ENCODE assay signal across 1 cellular context in the genomic region with DNA sequence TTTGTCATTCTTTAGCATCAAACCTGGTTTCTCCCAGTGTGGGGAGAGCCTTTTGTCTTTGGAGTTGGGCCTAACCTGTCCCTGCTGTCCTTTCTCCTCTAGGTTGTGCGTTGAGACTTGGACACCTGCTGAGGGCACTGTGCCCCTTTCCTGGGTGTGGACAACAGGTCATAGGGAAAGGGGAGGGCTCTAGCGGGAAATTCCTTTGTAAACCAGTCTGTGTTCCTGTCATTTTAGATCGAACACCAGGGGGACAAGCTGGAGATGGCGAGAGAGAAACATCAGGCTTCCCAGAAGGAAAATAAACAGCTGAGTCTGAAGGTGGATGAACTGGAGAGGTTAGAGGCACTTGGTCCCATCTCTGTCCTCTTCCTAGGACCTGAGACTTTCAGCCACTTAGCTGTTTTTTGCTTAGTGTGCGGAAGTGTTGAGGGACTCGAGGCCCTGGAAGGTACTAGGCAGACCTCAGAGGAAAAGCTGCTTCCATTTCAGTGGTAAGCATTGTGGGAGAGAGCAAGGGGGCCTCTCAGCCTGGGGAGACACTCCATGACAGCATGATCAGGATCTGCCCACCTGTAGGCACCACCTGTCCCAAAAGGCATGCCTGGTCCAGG.
TF ChIP-seq lines count a peak whose summit lies in the region.

No MANE protein-coding gene starts in this region.

TF ChIP-seq in HepG2, 621 proteins besides CTCF, POLR2A, EP300 and RAD21 (continued from another document and continues in another):
- TF ChIP-seq, protein P1, sequence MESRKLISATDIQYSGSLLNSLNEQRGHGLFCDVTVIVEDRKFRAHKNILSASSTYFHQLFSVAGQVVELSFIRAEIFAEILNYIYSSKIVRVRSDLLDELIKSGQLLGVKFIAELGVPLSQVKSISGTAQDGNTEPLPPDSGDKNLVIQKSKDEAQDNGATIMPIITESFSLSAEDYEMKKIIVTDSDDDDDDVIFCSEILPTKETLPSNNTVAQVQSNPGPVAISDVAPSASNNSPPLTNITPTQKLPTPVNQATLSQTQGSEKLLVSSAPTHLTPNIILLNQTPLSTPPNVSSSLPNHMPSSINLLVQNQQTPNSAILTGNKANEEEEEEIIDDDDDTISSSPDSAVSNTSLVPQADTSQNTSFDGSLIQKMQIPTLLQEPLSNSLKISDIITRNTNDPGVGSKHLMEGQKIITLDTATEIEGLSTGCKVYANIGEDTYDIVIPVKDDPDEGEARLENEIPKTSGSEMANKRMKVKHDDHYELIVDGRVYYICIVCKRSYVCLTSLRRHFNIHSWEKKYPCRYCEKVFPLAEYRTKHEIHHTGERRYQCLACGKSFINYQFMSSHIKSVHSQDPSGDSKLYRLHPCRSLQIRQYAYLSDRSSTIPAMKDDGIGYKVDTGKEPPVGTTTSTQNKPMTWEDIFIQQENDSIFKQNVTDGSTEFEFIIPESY (CRISPR knock-in tag; IDR thresholded peaks at IDR 0.05): peak; percentile 96
- TF ChIP-seq DMAP1 (CRISPR knock-in tag; IDR thresholded peaks at IDR 0.05): no peak
- no peak for TF ChIP-seq JUND (CRISPR knock-in tag; IDR thresholded peaks at IDR 0.05)
- TF ChIP-seq, protein P2, sequence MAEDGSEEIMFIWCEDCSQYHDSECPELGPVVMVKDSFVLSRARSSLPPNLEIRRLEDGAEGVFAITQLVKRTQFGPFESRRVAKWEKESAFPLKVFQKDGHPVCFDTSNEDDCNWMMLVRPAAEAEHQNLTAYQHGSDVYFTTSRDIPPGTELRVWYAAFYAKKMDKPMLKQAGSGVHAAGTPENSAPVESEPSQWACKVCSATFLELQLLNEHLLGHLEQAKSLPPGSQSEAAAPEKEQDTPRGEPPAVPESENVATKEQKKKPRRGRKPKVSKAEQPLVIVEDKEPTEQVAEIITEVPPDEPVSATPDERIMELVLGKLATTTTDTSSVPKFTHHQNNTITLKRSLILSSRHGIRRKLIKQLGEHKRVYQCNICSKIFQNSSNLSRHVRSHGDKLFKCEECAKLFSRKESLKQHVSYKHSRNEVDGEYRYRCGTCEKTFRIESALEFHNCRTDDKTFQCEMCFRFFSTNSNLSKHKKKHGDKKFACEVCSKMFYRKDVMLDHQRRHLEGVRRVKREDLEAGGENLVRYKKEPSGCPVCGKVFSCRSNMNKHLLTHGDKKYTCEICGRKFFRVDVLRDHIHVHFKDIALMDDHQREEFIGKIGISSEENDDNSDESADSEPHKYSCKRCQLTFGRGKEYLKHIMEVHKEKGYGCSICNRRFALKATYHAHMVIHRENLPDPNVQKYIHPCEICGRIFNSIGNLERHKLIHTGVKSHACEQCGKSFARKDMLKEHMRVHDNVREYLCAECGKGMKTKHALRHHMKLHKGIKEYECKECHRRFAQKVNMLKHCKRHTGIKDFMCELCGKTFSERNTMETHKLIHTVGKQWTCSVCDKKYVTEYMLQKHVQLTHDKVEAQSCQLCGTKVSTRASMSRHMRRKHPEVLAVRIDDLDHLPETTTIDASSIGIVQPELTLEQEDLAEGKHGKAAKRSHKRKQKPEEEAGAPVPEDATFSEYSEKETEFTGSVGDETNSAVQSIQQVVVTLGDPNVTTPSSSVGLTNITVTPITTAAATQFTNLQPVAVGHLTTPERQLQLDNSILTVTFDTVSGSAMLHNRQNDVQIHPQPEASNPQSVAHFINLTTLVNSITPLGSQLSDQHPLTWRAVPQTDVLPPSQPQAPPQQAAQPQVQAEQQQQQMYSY (CRISPR knock-in tag; IDR thresholded peaks at IDR 0.05): no peak
- TF ChIP-seq, protein P3, sequence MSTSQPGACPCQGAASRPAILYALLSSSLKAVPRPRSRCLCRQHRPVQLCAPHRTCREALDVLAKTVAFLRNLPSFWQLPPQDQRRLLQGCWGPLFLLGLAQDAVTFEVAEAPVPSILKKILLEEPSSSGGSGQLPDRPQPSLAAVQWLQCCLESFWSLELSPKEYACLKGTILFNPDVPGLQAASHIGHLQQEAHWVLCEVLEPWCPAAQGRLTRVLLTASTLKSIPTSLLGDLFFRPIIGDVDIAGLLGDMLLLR (CRISPR knock-in tag; IDR thresholded peaks at IDR 0.05): no peak
- TF ChIP-seq, protein P4, sequence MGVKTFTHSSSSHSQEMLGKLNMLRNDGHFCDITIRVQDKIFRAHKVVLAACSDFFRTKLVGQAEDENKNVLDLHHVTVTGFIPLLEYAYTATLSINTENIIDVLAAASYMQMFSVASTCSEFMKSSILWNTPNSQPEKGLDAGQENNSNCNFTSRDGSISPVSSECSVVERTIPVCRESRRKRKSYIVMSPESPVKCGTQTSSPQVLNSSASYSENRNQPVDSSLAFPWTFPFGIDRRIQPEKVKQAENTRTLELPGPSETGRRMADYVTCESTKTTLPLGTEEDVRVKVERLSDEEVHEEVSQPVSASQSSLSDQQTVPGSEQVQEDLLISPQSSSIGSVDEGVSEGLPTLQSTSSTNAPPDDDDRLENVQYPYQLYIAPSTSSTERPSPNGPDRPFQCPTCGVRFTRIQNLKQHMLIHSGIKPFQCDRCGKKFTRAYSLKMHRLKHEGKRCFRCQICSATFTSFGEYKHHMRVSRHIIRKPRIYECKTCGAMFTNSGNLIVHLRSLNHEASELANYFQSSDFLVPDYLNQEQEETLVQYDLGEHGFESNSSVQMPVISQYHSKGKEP (CRISPR knock-in tag; IDR thresholded peaks at IDR 0.05): no peak
- TF ChIP-seq ZNF251 (CRISPR knock-in tag; IDR thresholded peaks at IDR 0.05): no peak
- TF ChIP-seq CEBPG (CRISPR knock-in tag; IDR thresholded peaks at IDR 0.05): no peak
- TF ChIP-seq, protein P5, sequence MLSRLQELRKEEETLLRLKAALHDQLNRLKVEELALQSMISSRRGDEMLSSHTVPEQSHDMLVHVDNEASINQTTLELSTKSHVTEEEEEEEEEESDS (CRISPR knock-in tag; IDR thresholded peaks at IDR 0.05; ENCODE audit: borderline replicate concordance): no peak
- TF ChIP-seq ZBTB38 (CRISPR knock-in tag; IDR thresholded peaks at IDR 0.05): peak; percentile 37; the same call in 1 of the 2 replicates
- TF ChIP-seq, protein P6, sequence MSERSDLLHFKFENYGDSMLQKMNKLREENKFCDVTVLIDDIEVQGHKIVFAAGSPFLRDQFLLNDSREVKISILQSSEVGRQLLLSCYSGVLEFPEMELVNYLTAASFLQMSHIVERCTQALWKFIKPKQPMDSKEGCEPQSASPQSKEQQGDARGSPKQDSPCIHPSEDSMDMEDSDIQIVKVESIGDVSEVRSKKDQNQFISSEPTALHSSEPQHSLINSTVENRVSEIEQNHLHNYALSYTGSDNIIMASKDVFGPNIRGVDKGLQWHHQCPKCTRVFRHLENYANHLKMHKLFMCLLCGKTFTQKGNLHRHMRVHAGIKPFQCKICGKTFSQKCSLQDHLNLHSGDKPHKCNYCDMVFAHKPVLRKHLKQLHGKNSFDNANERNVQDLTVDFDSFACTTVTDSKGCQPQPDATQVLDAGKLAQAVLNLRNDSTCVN (CRISPR knock-in tag; IDR thresholded peaks at IDR 0.05; ENCODE audit: borderline replicate concordance): no peak
- TF ChIP-seq ZNF292 (CRISPR knock-in tag; IDR thresholded peaks at IDR 0.05; ENCODE audit: borderline replicate concordance, low read depth): no peak
- TF ChIP-seq ZC3H4 (CRISPR knock-in tag; IDR thresholded peaks at IDR 0.05; ENCODE audit: borderline replicate concordance): no peak
- no peak for TF ChIP-seq ZNF543 (CRISPR knock-in tag; IDR thresholded peaks at IDR 0.05)
- TF ChIP-seq NCOA5 (CRISPR knock-in tag; IDR thresholded peaks at IDR 0.05): no peak
- TF ChIP-seq ZNF672 (CRISPR knock-in tag; IDR thresholded peaks at IDR 0.05): no peak
- TF ChIP-seq MED1 (CRISPR knock-in tag; IDR thresholded peaks at IDR 0.05): peak; percentile 13; the same call in 1 of the 2 replicates
- TF ChIP-seq ZMYM4 (CRISPR knock-in tag; IDR thresholded peaks at IDR 0.05): no peak
- no peak for TF ChIP-seq ARID2 (CRISPR knock-in tag; IDR thresholded peaks at IDR 0.05; ENCODE audit: borderline replicate concordance)
- TF ChIP-seq, protein P7, sequence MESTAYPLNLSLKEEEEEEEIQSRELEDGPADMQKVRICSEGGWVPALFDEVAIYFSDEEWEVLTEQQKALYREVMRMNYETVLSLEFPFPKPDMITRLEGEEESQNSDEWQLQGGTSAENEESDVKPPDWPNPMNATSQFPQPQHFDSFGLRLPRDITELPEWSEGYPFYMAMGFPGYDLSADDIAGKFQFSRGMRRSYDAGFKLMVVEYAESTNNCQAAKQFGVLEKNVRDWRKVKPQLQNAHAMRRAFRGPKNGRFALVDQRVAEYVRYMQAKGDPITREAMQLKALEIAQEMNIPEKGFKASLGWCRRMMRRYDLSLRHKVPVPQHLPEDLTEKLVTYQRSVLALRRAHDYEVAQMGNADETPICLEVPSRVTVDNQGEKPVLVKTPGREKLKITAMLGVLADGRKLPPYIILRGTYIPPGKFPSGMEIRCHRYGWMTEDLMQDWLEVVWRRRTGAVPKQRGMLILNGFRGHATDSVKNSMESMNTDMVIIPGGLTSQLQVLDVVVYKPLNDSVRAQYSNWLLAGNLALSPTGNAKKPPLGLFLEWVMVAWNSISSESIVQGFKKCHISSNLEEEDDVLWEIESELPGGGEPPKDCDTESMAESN (CRISPR knock-in tag; conservative IDR thresholded peaks at IDR 0.05): no peak
- TF ChIP-seq, protein P8, sequence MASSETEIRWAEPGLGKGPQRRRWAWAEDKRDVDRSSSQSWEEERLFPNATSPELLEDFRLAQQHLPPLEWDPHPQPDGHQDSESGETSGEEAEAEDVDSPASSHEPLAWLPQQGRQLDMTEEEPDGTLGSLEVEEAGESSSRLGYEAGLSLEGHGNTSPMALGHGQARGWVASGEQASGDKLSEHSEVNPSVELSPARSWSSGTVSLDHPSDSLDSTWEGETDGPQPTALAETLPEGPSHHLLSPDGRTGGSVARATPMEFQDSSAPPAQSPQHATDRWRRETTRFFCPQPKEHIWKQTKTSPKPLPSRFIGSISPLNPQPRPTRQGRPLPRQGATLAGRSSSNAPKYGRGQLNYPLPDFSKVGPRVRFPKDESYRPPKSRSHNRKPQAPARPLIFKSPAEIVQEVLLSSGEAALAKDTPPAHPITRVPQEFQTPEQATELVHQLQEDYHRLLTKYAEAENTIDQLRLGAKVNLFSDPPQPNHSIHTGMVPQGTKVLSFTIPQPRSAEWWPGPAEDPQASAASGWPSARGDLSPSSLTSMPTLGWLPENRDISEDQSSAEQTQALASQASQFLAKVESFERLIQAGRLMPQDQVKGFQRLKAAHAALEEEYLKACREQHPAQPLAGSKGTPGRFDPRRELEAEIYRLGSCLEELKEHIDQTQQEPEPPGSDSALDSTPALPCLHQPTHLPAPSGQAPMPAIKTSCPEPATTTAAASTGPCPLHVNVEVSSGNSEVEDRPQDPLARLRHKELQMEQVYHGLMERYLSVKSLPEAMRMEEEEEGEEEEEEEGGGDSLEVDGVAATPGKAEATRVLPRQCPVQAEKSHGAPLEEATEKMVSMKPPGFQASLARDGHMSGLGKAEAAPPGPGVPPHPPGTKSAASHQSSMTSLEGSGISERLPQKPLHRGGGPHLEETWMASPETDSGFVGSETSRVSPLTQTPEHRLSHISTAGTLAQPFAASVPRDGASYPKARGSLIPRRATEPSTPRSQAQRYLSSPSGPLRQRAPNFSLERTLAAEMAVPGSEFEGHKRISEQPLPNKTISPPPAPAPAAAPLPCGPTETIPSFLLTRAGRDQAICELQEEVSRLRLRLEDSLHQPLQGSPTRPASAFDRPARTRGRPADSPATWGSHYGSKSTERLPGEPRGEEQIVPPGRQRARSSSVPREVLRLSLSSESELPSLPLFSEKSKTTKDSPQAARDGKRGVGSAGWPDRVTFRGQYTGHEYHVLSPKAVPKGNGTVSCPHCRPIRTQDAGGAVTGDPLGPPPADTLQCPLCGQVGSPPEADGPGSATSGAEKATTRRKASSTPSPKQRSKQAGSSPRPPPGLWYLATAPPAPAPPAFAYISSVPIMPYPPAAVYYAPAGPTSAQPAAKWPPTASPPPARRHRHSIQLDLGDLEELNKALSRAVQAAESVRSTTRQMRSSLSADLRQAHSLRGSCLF (CRISPR knock-in tag; IDR thresholded peaks at IDR 0.05; ENCODE audit: borderline replicate concordance): no peak
- 0 out of 2 replicates have a peak, but pooled peaks have one; percentile 25 for TF ChIP-seq ZFX (CRISPR knock-in tag; IDR thresholded peaks at IDR 0.05; ENCODE audit: low read depth)
- no peak for TF ChIP-seq ZNF776 (CRISPR knock-in tag; IDR thresholded peaks at IDR 0.05)
- no peak for TF ChIP-seq SETDB1 (CRISPR knock-in tag; IDR thresholded peaks at IDR 0.05; ENCODE audit: borderline replicate concordance)
- TF ChIP-seq MAFF (IDR thresholded peaks at IDR 0.05; ENCODE audit: low read depth, low read length): peak; percentile 38; the same call in 1 of the 2 replicates
- TF ChIP-seq ZNF850 (CRISPR knock-in tag; conservative IDR thresholded peaks at IDR 0.05): no peak
- TF ChIP-seq SRSF4 (IDR thresholded peaks at IDR 0.05; ENCODE audit: low read depth, low read length, poor library complexity, severe bottlenecking): no peak
- TF ChIP-seq SAP130 (CRISPR knock-in tag; IDR thresholded peaks at IDR 0.05; ENCODE audit: low read depth): peak; percentile 43; the same call in 1 of the 2 replicates
- TF ChIP-seq POLR2AphosphoS2 (IDR thresholded peaks at IDR 0.05; ENCODE audit: low read depth, low read length): no peak
- no peak for TF ChIP-seq ZNF670 (CRISPR knock-in tag; IDR thresholded peaks at IDR 0.05; ENCODE audit: borderline replicate concordance)
- TF ChIP-seq PHF8 (CRISPR knock-in tag; IDR thresholded peaks at IDR 0.05): no peak
- TF ChIP-seq NR2C2 (CRISPR knock-in tag; IDR thresholded peaks at IDR 0.05; ENCODE audit: borderline replicate concordance): peak; percentile 53; the same call in 1 of the 2 replicates
- no peak for TF ChIP-seq HOXA5 (CRISPR knock-in tag; IDR thresholded peaks at IDR 0.05)
- TF ChIP-seq, protein P9, sequence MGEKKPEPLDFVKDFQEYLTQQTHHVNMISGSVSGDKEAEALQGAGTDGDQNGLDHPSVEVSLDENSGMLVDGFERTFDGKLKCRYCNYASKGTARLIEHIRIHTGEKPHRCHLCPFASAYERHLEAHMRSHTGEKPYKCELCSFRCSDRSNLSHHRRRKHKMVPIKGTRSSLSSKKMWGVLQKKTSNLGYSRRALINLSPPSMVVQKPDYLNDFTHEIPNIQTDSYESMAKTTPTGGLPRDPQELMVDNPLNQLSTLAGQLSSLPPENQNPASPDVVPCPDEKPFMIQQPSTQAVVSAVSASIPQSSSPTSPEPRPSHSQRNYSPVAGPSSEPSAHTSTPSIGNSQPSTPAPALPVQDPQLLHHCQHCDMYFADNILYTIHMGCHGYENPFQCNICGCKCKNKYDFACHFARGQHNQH (CRISPR knock-in tag; IDR thresholded peaks at IDR 0.05): no peak
- TF ChIP-seq STAT5B (CRISPR knock-in tag; IDR thresholded peaks at IDR 0.05): no peak
- no peak for TF ChIP-seq ZNF790 (CRISPR knock-in tag; IDR thresholded peaks at IDR 0.05; ENCODE audit: borderline replicate concordance)
- no peak for TF ChIP-seq PHF21A (CRISPR knock-in tag; IDR thresholded peaks at IDR 0.05)
- TF ChIP-seq GTF2F1 (IDR thresholded peaks at IDR 0.05; ENCODE audit: low read length): no peak
- no peak for TF ChIP-seq KLF12 (CRISPR knock-in tag; IDR thresholded peaks at IDR 0.05; ENCODE audit: borderline replicate concordance)
- TF ChIP-seq, protein P10, sequence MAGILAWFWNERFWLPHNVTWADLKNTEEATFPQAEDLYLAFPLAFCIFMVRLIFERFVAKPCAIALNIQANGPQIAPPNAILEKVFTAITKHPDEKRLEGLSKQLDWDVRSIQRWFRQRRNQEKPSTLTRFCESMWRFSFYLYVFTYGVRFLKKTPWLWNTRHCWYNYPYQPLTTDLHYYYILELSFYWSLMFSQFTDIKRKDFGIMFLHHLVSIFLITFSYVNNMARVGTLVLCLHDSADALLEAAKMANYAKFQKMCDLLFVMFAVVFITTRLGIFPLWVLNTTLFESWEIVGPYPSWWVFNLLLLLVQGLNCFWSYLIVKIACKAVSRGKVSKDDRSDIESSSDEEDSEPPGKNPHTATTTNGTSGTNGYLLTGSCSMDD (CRISPR knock-in tag; IDR thresholded peaks at IDR 0.05): no peak
- no peak for TF ChIP-seq HOXA9 (CRISPR knock-in tag; IDR thresholded peaks at IDR 0.05; ENCODE audit: borderline replicate concordance)
- TF ChIP-seq HNRNPK (IDR thresholded peaks at IDR 0.05; ENCODE audit: low read depth, low read length, poor library complexity, severe bottlenecking): no peak
- no peak for TF ChIP-seq MATR3 (CRISPR knock-in tag; IDR thresholded peaks at IDR 0.05)
- TF ChIP-seq YEATS4 (CRISPR knock-in tag; IDR thresholded peaks at IDR 0.05; ENCODE audit: borderline replicate concordance): 0 out of 2 replicates have a peak, but pooled peaks have one; percentile 20
